Comparison of ENCODE assay signal across 18 cellular contexts in genomic region chr3:132544130-132544529, GRCh38. TPM values are rescaled to one million over a fixed set of nuclear protein-coding genes. Genes with fewer than 3 reads are reported as not detected.
DNase-seq lines count a peak whose midpoint lies in the region; ATAC-seq and TF ChIP-seq lines count a peak whose summit lies in the region.
"Had no signal": no experiment of that assay in that cellular context is flagged by ENCODE, and none has a peak within 500 bp of the region (broad histone marks: within the 10 kb centered on the region; RNA-seq: fewer than 3 reads in every experiment).

No MANE protein-coding gene starts in this region.

- H3K9me3 ChIP-seq in smooth muscle cell (replicated peaks; ENCODE audit: low read depth) (no peaks in the 10 kb centered on the region), A673 (ENCODE audit: low read depth, low read length, poor library complexity, severe bottlenecking) (no peaks in the 10 kb centered on the region)
- H3K9me3 ChIP-seq: SJSA1 had no signal

- H3K9me3 Mint-ChIP-seq in HFFc6, result no peaks in the 10 kb centered on the region
- no peaks in the 10 kb centered on the region for H3K9me3 Mint-ChIP-seq in activated T-helper 17 cell treated with anti-CD3 and anti-CD28 coated beads, Interleukin-2, amount 50 U/mL, for 72 hours

- no peaks in the 10 kb centered on the region for H4K20me1 ChIP-seq in smooth muscle cell (ENCODE audit: low read depth)

- H3K4me1 Mint-ChIP-seq in HFFc6 (ENCODE audit: low read depth), result peaks cover 62% of the 10 kb centered on the region
- peaks cover 32% of the 10 kb centered on the region for H3K4me1 Mint-ChIP-seq in activated T-helper 17 cell treated with anti-CD3 and anti-CD28 coated beads, Interleukin-2, amount 50 U/mL, for 72 hours

- peaks cover 42% of the 10 kb centered on the region for H3K36me3 Mint-ChIP-seq in HFFc6 (ENCODE audit: low read depth)
- peaks cover 30% of the 10 kb centered on the region for H3K36me3 Mint-ChIP-seq in activated T-helper 17 cell treated with anti-CD3 and anti-CD28 coated beads, Interleukin-2, amount 50 U/mL, for 72 hours (ENCODE audit: low read depth)

- 100% methylated on average over 2 of the region's 2 CpGs for WGBS in smooth muscle cell (ENCODE audit: low lambda C conversion rate)

- intact Hi-C loops in A673 (cut with micrococcal nuclease; ENCODE audit: unreplicated experiment), result no loop called here

- no peak overlapping the region for H3K4me2 ChIP-seq in smooth muscle cell
- H3K4me2 ChIP-seq: KMS-11 had no signal

- H3K4me3 ChIP-seq in ACC112 (ENCODE audit: low read depth, low read length) (no peak overlapping the region), smooth muscle cell (no peak overlapping the region), A673 (ENCODE audit: low read depth, low read length, poor library complexity, severe bottlenecking) (no peak overlapping the region)
- H3K4me3 ChIP-seq: SJSA1 had no signal

- no peak overlapping the region for H3K4me3 Mint-ChIP-seq in HFFc6
- peak overlapping the region; percentile 35 for H3K4me3 Mint-ChIP-seq in activated T-helper 17 cell treated with anti-CD3 and anti-CD28 coated beads, Interleukin-2, amount 50 U/mL, for 72 hours

- POLR2A ChIA-PET in A673 (lab: Charles Lee; ENCODE audit: low non-redundant PET), result no interaction called here

- peaks cover 35% of the 10 kb centered on the region for H3K4me1 ChIP-seq in ACC112 (ENCODE audit: control insufficient read depth, insufficient read depth, low read length, unreplicated experiment)
- H3K4me1 ChIP-seq in smooth muscle cell (ENCODE audit: low read depth), result no peaks in the 10 kb centered on the region
- no peaks in the 10 kb centered on the region for H3K4me1 ChIP-seq in A673 (ENCODE audit: insufficient read depth, low read length, poor library complexity, severe bottlenecking)

- ATAC-seq in activated T-helper 17 cell treated with anti-CD3 and anti-CD28 coated beads, Interleukin-2, amount 50 U/mL, for 72 hours (replicated peaks), result peak; percentile 44
- ATAC-seq: Panc1 had no signal

- H3K79me2 ChIP-seq in ACC112 (ENCODE audit: control insufficient read depth, insufficient read depth, low read length, unreplicated experiment) (no peaks in the 10 kb centered on the region), smooth muscle cell (ENCODE audit: low read depth) (no peaks in the 10 kb centered on the region)

- peaks cover 5% of the 10 kb centered on the region for H3F3A ChIP-seq in smooth muscle cell (ENCODE audit: low read depth)

- TF ChIP-seq CTCF in HFFc6 (IDR thresholded peaks at IDR 0.05) (no peak), smooth muscle cell (IDR thresholded peaks at IDR 0.05; ENCODE audit: borderline replicate concordance, insufficient read depth, poor library complexity, severe bottlenecking) (no peak), A673 (conservative IDR thresholded peaks at IDR 0.05; ENCODE audit: low read depth, low read length) (no peak)

- H3K36me3 ChIP-seq in ACC112 (ENCODE audit: insufficient read depth, low read length) (peaks cover 9% of the 10 kb centered on the region), smooth muscle cell (ENCODE audit: low read depth) (peaks cover 4% of the 10 kb centered on the region), A673 (ENCODE audit: insufficient read depth, low read length, poor library complexity, severe bottlenecking) (no peaks in the 10 kb centered on the region)

- H3K27me3 ChIP-seq in ACC112 (ENCODE audit: insufficient read depth, low read length) (no peaks in the 10 kb centered on the region), smooth muscle cell (ENCODE audit: low read depth) (no peaks in the 10 kb centered on the region), A673 (replicated peaks; ENCODE audit: insufficient read depth, low read depth, low read length, poor library complexity) (no peaks in the 10 kb centered on the region)
- H3K27me3 ChIP-seq: SJSA1 had no signal

- no peak overlapping the region for H3K9ac ChIP-seq in smooth muscle cell (ENCODE audit: low read depth)
- H3K9ac ChIP-seq: KMS-11 had no signal

- BruUV-seq in A673 (replicated peaks; lab: Mats Ljungman, UMichigan), result no TSS peak

- H2AFZ ChIP-seq in ACC112 (ENCODE audit: low read length, unreplicated experiment) (no peak overlapping the region), smooth muscle cell (ENCODE audit: low read depth) (no peak overlapping the region)

- peaks cover 5% of the 10 kb centered on the region for H3K27me3 Mint-ChIP-seq in HFFc6 (ENCODE audit: insufficient read depth)
- H3K27me3 Mint-ChIP-seq in activated T-helper 17 cell treated with anti-CD3 and anti-CD28 coated beads, Interleukin-2, amount 50 U/mL, for 72 hours, result no peaks in the 10 kb centered on the region

- H3K27ac Mint-ChIP-seq in HFFc6, result peak overlapping the region; percentile 94
- peak overlapping the region; percentile 95 for H3K27ac Mint-ChIP-seq in activated T-helper 17 cell treated with anti-CD3 and anti-CD28 coated beads, Interleukin-2, amount 50 U/mL, for 72 hours

- CTCF ChIA-PET in A673 (lab: Charles Lee), result no interaction called here

- DNase-seq in HFFc6, result no peak
- DNase-seq in smooth muscle cell (lab: John Stamatoyannopoulos, UW; ENCODE audit: unreplicated experiment), result no peak
- no peak for DNase-seq in A673 (ENCODE audit: low spot score)
- DNase-seq in NCI-H226, result no peak
- no peak for DNase-seq in NCI-H345 treated with DMSO at 0.1 percent for 48 hours (lab: John Stamatoyannopoulos, UW; ENCODE audit: unreplicated experiment)
- DNase-seq: AML-193, DND-41, MV-4-11, NCI-H1694 treated with DMSO at 0.1 percent for 48 hours, NCI-H510A treated with DMSO at 0.1 percent for 48 hours, NCI-H774 had no signal

- H3K27ac ChIP-seq in ACC112 (ENCODE audit: low read depth, low read length) (peak overlapping the region; percentile 89; the same call in 1 of the 2 replicates), smooth muscle cell (ENCODE audit: low read depth) (peak overlapping the region; percentile 85), A673 (ENCODE audit: low read depth, low read length, poor library complexity, severe bottlenecking) (no peak overlapping the region)
- H3K27ac ChIP-seq: C4-2B, KMS-11 had no signal

RNA-seq across cellular contexts. Expression of gene ACKR4, which starts 52.9 kb away (rescaled TPM):
- 1 to 10 TPM in 5 of 6 experiments, under 1 TPM in 1; 0.78 to 8.4 (median 7.1) TPM for total RNA-seq in HFFc6 (2021; fragmentation: NEBNext Ultra II Directional; extraction: Animal tissue kit (Norgen Biotek cat#: 25700))
- total RNA-seq in activated T-helper 17 cell treated with anti-CD3 and anti-CD28 coated beads, Interleukin-2, amount 50 U/mL, for 72 hours, result under 1 TPM in 1 of 2 donors, not detected in 1; 0.21 TPM
- total RNA-seq in smooth muscle cell (not detected in 2 replicates), A673 (2021) (not detected in 2 replicates)
- not detected in 2 replicates for polyA plus RNA-seq in smooth muscle cell
- total RNA-seq: G401 had no signal
